8 cellular contexts compared by ENCODE assay signal in the genomic region with DNA sequence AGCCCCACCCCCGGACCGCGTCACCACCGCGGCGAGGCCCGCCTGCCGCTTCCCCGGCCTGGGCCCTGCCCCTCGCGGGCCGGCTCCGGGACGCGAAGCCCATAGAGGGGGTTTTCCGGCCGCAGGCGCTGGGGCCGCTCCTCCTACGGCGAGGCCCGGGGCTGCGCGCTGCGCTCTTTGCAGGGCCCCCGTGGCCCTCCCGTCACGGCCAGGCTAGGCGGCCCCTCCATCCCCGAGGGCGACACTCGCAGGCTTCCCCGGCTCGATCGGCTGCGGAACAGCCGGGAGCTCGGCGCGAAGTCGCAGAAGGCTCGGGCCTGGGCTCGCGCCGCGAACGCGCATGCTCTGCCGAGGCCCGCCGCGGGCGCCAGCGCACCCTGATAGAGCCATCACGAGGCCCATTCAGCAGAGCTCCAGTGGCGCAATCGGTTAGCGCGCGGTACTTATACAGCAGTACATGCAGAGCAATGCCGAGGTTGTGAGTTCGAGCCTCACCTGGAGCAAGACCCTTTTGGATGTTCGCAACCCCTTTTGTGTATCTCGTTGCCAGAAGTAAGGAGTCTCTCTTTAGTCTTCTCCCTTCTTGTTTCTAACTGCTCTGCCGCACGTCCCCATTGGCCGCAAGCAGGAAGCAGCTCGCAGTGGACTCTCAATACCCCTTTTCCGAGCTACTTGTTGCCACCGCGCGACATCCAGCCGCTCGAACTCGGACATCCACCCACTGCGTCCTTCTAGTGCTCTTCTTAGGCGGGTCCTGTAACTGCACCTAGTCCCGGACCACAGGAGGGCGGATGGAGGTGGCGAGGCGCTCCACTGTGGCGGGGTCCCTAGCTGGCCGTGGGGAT. TPM values are rescaled to one million over a fixed set of nuclear protein-coding genes. Genes with fewer than 3 reads are reported as not detected.
DNase-seq lines count a peak whose midpoint lies in the region; ATAC-seq and TF ChIP-seq lines count a peak whose summit lies in the region.

No MANE protein-coding gene starts in this region.

- peaks cover 2% of the 10 kb centered on the region for H3K36me3 Mint-ChIP-seq in progenitor cell of endocrine pancreas (ENCODE audit: insufficient read depth)

- H3K4me3 ChIP-seq in GM12875 (ENCODE audit: low read depth, low read length) (peak overlapping the region; percentile 79), heart right ventricle (peak overlapping the region; percentile 45 to 77 (median 69))

- H3K4me3 Mint-ChIP-seq in progenitor cell of endocrine pancreas (ENCODE audit: low read depth), result peak overlapping the region; percentile 79

- H3K27ac Mint-ChIP-seq in progenitor cell of endocrine pancreas, result peak overlapping the region; percentile 97

- H3K36me3 ChIP-seq in heart right ventricle, result no peaks in the 10 kb centered on the region

- intact Hi-C loops in heart right ventricle (cut with DNase I), result no loop called here

- TF ChIP-seq CTCF in GM12875 (IDR thresholded peaks at IDR 0.05; ENCODE audit: borderline replicate concordance, insufficient read depth, low read depth, low read length), result no peak
- TF ChIP-seq CTCF in heart right ventricle (IDR thresholded peaks at IDR 0.05), result peak in 1 of 9 donors; percentile 0
- TF ChIP-seq CTCF in progenitor cell of endocrine pancreas (IDR thresholded peaks at IDR 0.05; ENCODE audit: unreplicated experiment), result no peak

- peaks cover 0 to 10% (median 0%) of the 10 kb centered on the region in 11 donors for H3K9me3 ChIP-seq in heart right ventricle

- H3K27me3 Mint-ChIP-seq in progenitor cell of endocrine pancreas, result no peaks in the 10 kb centered on the region

- ATAC-seq in HG02798 (IDR thresholded peaks at IDR 0.05; ENCODE audit: poor library complexity, unreplicated experiment) (peak; percentile 80), heart right ventricle (peak; percentile 89 to 96 (median 94))

- H3K4me1 ChIP-seq in heart right ventricle, result peaks cover 0 to 28% (median 15%) of the 10 kb centered on the region in 9 donors

- WGBS in adipose tissue, 3 donors, result 0 to 1% (median 1%) methylated on average over 54 to 83 of the region's 83 CpGs
- 0% methylated on average over 63 to 83 of the region's 83 CpGs for WGBS in heart right ventricle, 2 donors

- H3K4me1 Mint-ChIP-seq in progenitor cell of endocrine pancreas (ENCODE audit: low read depth), result peaks cover 9% of the 10 kb centered on the region

- no peaks in the 10 kb centered on the region for H3K27me3 ChIP-seq in heart right ventricle

- H3K27ac ChIP-seq in adipose tissue (ENCODE audit: low read depth, low read length), result peak overlapping the region; percentile 98
- peak overlapping the region; percentile 93 to 100 (median 100) for H3K27ac ChIP-seq in heart right ventricle

- peaks cover 3% of the 10 kb centered on the region for H3K9me3 Mint-ChIP-seq in progenitor cell of endocrine pancreas (ENCODE audit: low read depth)

- peak; percentile 93 for DNase-seq in NCI-H1417 treated with DMSO at 0.1 percent for 48 hours (lab: John Stamatoyannopoulos, UW)
- peak; percentile 85 to 95 for DNase-seq in SW 1271 (lab: John Stamatoyannopoulos, UW)
- DNase-seq in heart right ventricle, result peak; percentile 93 to 96
- DNase-seq in progenitor cell of endocrine pancreas (ENCODE audit: low spot score, unreplicated experiment), result peak; percentile 93
- DNase-seq in ureter (ENCODE audit: low spot score), result peak; percentile 96

RNA-seq across cellular contexts. Expression of a gene that starts 18.0 kb away (rescaled TPM):
- polyA plus RNA-seq in adipose tissue (10 to 100 TPM in 2 of 3 donors, 1 to 10 TPM in 1; 4.2 to 12.5 (median 10.9) TPM), heart right ventricle (1 to 10 TPM; 2.0 to 6.4 TPM)
- total RNA-seq in heart right ventricle (1 to 10 TPM in 9 of 10 donors, under 1 TPM in 1; 0.80 to 5.0 (median 2.7) TPM), progenitor cell of endocrine pancreas (14.5 and 16.7 TPM in 2 replicates), ureter (14.1 TPM)

RNA-seq across cellular contexts. Expression of a gene that starts 46.4 kb away (rescaled TPM):
- polyA plus RNA-seq in adipose tissue (1 to 10 TPM in 1 of 3 donors, under 1 TPM in 2; 0.34 to 1.5 (median 0.55) TPM), heart right ventricle (1 to 10 TPM in 1 of 2 donors, under 1 TPM in 1; 0.25 to 1.2 TPM)
- total RNA-seq in heart right ventricle (under 1 TPM; 0.20 to 0.78 (median 0.49) TPM), progenitor cell of endocrine pancreas (4.3 and 4.6 TPM in 2 replicates), ureter (3.1 TPM)

Comparison
In these comparisons a context has a peak if more than half of its experiments do, and no peak if none do; other contexts are left out.
1. Peak in every context shown above with its lines: DNase-seq, ATAC-seq, H3K4me3 ChIP-seq and H3K27ac ChIP-seq.